In genomic region chr1:31663622-31664452, GRCh38 we compare ENCODE assay signal across 1 cellular context.
TF ChIP-seq lines count a peak whose summit lies in the region.

No MANE protein-coding gene starts in this region.

TF ChIP-seq in H1, 55 proteins besides CTCF, POLR2A, EP300 and RAD21:
- TF ChIP-seq BACH1 (IDR thresholded peaks at IDR 0.05; ENCODE audit: low read length) (no peak), CBX8 (IDR thresholded peaks at IDR 0.05; ENCODE audit: borderline replicate concordance, low read depth, low read length) (no peak), CEBPB (IDR thresholded peaks at IDR 0.05; ENCODE audit: low read depth, low read length) (peak; percentile 3; the same call in 1 of the 2 replicates), KDM4A (IDR thresholded peaks at IDR 0.05; ENCODE audit: low read depth, low read length, severe bottlenecking) (no peak), SP1 (IDR thresholded peaks at IDR 0.05; ENCODE audit: low read depth, low read length) (0 out of 2 replicates have a peak, but pooled peaks have one; percentile 24), SIN3A (conservative IDR thresholded peaks at IDR 0.05 in 1 of 2, IDR thresholded peaks at IDR 0.05 in 1 of 2; ENCODE audit: low read depth in 1 of 2, low read length in 2 of 2) (no peak; a peak in 1 of 4 replicates), ATF3 (IDR thresholded peaks at IDR 0.05; ENCODE audit: insufficient read depth, low read depth, low read length) (no peak), CREB1 (IDR thresholded peaks at IDR 0.05) (no peak), RNF2 (IDR thresholded peaks at IDR 0.05; ENCODE audit: borderline replicate concordance, low read depth, low read length, missing control alignments, poor library complexity, severe bottlenecking) (no peak), JUND (IDR thresholded peaks at IDR 0.05; ENCODE audit: low read length) (no peak), SRF (IDR thresholded peaks at IDR 0.05; ENCODE audit: low read depth, low read length) (no peak), BRCA1 (IDR thresholded peaks at IDR 0.05; ENCODE audit: low read depth, low read length) (no peak), MAFK (IDR thresholded peaks at IDR 0.05; ENCODE audit: low read depth, low read length) (no peak), GABPA (IDR thresholded peaks at IDR 0.05; ENCODE audit: borderline replicate concordance, insufficient read depth, low read length) (no peak)
